In the genomic region with DNA sequence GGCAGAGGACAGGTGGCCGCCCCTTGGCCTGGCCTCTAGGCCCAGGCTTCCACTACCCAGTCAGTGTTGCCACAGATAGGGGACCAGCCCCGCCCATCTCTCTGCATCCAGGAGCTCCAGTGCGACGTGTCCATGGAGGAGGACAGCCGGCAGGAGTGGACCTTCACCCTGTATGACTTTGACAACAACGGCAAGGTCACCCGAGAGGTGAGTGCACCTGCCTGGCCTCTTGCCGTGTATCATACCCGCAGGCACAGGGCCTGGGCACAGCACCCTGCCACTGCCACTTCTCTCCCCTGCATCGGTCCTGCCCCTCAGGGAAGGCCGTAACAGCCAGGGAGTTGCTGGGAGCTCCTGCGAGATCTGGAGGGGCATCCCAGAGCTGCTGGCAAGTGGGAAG, we compare ENCODE assay signal across 2 cellular contexts.
TF ChIP-seq lines count a peak whose summit lies in the region.

No MANE protein-coding gene starts in this region.

TF ChIP-seq in HepG2, 621 proteins besides CTCF, POLR2A, EP300 and RAD21 (continues in another document):
- TF ChIP-seq ATAD3A (CRISPR knock-in tag; IDR thresholded peaks at IDR 0.05) (no peak), RBFOX2 (IDR thresholded peaks at IDR 0.05; ENCODE audit: low read depth, low read length) (0 out of 2 replicates have a peak, but pooled peaks have one; percentile 12), ARNT2 (CRISPR knock-in tag; IDR thresholded peaks at IDR 0.05; ENCODE audit: low read depth) (no peak), SMARCC2 (IDR thresholded peaks at IDR 0.05) (no peak), CC2D1A (CRISPR knock-in tag; IDR thresholded peaks at IDR 0.05) (no peak), ZFP41 (CRISPR knock-in tag; IDR thresholded peaks at IDR 0.05; ENCODE audit: borderline replicate concordance) (no peak), THAP11 (CRISPR knock-in tag; IDR thresholded peaks at IDR 0.05) (no peak), RBM22 (optimal IDR thresholded peaks at IDR 0.05; ENCODE audit: low read length) (peak; percentile 89), KAT7 (CRISPR knock-in tag; IDR thresholded peaks at IDR 0.05; ENCODE audit: borderline replicate concordance) (no peak), ADNP (CRISPR knock-in tag; IDR thresholded peaks at IDR 0.05) (no peak), ZNF660 (CRISPR knock-in tag; IDR thresholded peaks at IDR 0.05; ENCODE audit: borderline replicate concordance, low read depth) (no peak), ZNF776 (CRISPR knock-in tag; IDR thresholded peaks at IDR 0.05) (peak; percentile 8; the same call in 1 of the 2 replicates), NCOR1 (IDR thresholded peaks at IDR 0.05; ENCODE audit: borderline replicate concordance, low read length) (no peak), AGO2 (optimal IDR thresholded peaks at IDR 0.05; ENCODE audit: low read depth, low read length) (peak; percentile 99), POLR2G (IDR thresholded peaks at IDR 0.05; ENCODE audit: low read depth, low read length) (peak; percentile 0; the same call in 1 of the 2 replicates), NFATC3 (CRISPR knock-in tag; IDR thresholded peaks at IDR 0.05) (no peak), SIN3B (IDR thresholded peaks at IDR 0.05; ENCODE audit: low read length) (no peak), HOXA9 (CRISPR knock-in tag; IDR thresholded peaks at IDR 0.05; ENCODE audit: borderline replicate concordance) (no peak), SKI (IDR thresholded peaks at IDR 0.05; ENCODE audit: partially characterized antibody) (no peak), REPIN1 (CRISPR knock-in tag; IDR thresholded peaks at IDR 0.05; ENCODE audit: borderline replicate concordance, low read depth) (0 out of 2 replicates have a peak, but pooled peaks have one; percentile 34), NPAS2 (CRISPR knock-in tag; IDR thresholded peaks at IDR 0.05; ENCODE audit: borderline replicate concordance) (no peak), ZBTB38 (CRISPR knock-in tag; IDR thresholded peaks at IDR 0.05) (no peak)
- TF ChIP-seq, protein P1, sequence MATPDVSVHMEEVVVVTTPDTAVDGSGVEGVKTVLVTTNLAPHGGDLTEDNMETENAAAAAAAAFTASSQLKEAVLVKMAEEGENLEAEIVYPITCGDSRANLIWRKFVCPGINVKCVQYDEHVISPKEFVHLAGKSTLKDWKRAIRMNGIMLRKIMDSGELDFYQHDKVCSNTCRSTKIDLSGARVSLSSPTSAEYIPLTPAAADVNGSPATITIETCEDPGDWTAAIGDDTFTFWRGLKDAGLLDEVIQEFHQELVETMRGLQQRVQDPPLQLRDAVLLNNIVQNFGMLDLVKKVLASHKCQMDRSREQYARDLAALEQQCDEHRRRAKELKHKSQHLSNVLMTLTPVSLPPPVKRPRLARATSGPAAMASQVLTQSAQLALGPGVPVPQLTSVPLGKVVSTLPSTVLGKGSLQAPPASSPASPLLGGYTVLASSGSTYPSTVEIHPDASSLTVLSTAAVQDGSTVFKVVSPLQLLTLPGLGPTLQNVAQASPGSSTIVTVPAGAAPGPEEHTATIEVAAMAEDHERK (CRISPR knock-in tag; IDR thresholded peaks at IDR 0.05; ENCODE audit: low read depth) = no peak
- TF ChIP-seq, protein P2, sequence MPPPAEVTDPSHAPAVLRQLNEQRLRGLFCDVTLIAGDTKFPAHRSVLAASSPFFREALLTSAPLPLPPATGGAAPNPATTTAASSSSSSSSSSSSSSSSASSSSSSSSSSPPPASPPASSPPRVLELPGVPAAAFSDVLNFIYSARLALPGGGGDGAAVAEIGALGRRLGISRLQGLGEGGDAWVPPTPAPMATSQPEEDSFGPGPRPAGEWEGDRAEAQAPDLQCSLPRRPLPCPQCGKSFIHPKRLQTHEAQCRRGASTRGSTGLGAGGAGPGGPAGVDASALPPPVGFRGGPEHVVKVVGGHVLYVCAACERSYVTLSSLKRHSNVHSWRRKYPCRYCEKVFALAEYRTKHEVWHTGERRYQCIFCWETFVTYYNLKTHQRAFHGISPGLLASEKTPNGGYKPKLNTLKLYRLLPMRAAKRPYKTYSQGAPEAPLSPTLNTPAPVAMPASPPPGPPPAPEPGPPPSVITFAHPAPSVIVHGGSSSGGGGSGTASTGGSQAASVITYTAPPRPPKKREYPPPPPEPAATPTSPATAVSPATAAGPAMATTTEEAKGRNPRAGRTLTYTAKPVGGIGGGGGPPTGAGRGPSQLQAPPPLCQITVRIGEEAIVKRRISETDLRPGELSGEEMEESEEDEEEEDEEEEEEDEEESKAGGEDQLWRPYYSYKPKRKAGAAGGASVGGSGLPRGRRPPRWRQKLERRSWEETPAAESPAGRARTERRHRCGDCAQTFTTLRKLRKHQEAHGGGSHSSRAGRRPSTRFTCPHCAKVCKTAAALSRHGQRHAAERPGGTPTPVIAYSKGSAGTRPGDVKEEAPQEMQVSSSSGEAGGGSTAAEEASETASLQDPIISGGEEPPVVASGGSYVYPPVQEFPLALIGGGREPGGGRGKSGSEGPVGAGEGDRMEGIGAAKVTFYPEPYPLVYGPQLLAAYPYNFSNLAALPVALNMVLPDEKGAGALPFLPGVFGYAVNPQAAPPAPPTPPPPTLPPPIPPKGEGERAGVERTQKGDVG (CRISPR knock-in tag; IDR thresholded peaks at IDR 0.05; ENCODE audit: borderline replicate concordance) = 0 out of 2 replicates have a peak, but pooled peaks have one; percentile 29
- TF ChIP-seq, protein P3, sequence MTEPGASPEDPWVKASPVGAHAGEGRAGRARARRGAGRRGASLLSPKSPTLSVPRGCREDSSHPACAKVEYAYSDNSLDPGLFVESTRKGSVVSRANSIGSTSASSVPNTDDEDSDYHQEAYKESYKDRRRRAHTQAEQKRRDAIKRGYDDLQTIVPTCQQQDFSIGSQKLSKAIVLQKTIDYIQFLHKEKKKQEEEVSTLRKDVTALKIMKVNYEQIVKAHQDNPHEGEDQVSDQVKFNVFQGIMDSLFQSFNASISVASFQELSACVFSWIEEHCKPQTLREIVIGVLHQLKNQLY (CRISPR knock-in tag; IDR thresholded peaks at IDR 0.05) = no peak

TF ChIP-seq in H1, 55 proteins besides CTCF, POLR2A, EP300 and RAD21:
- no peak for TF ChIP-seq KDM1A (IDR thresholded peaks at IDR 0.05; ENCODE audit: borderline replicate concordance, low read length)
- TF ChIP-seq CHD1 (IDR thresholded peaks at IDR 0.05; ENCODE audit: low read depth, low read length) = no peak
